In the genomic region with DNA sequence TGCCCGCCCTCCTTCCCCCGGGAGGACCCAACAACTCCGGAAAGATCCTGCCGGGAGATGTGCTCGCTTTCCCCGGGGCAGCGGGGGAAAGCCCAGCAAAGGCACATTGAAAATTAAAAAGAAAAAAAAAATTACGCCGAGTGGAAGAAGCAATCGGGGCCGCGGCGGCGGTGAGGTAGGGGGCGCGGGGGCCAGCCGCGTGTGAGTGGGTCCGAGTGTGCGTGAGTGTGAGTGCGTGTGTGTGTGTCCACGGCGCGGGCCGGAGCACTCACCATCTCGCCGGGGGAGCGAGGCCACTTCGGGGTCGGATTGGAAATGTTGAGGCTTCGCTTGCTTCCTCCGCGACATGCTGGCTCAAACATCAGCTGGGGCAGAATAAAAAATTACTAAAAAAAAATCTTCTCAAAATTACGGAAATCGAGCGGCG, we compare ENCODE assay signal across 11 cellular contexts. TPM values are rescaled to one million over a fixed set of nuclear protein-coding genes. Genes with fewer than 3 reads are reported as not detected.
DNase-seq lines count a peak whose midpoint lies in the region; ATAC-seq and TF ChIP-seq lines count a peak whose summit lies in the region.
"Had no signal": no experiment of that assay in that cellular context is flagged by ENCODE, and none has a peak within 500 bp of the region (broad histone marks: within the 10 kb centered on the region; RNA-seq: fewer than 3 reads in every experiment).

A gene (minus strand): TSS at position 377 of the 427 bp plus-strand sequence. CDS start 29 bp downstream, at position 348.

- TF ChIP-seq CTCF in endothelial cell (IDR thresholded peaks at IDR 0.05; ENCODE audit: unreplicated experiment): no peak
- TF ChIP-seq CTCF in mucosa of descending colon (IDR thresholded peaks at IDR 0.05): no peak
- no peak for TF ChIP-seq CTCF in upper lobe of right lung (IDR thresholded peaks at IDR 0.05)

- no peaks in the 10 kb centered on the region for H3K4me1 Mint-ChIP-seq in activated CD8-positive, alpha-beta memory T cell treated with anti-CD3 and anti-CD28 coated beads, Interleukin-2, amount 10 ng/mL, durations not matched to agents 7 days and 5 days
- H3K4me1 Mint-ChIP-seq in endothelial cell (ENCODE audit: unreplicated experiment): peaks cover 59% of the 10 kb centered on the region

- intact Hi-C loops in mucosa of descending colon (cut with DNase I, micrococcal nuclease) (no loop called here), upper lobe of right lung (cut with DNase I) (no loop called here)

- H3K9me3 ChIP-seq in mucosa of descending colon (no peaks in the 10 kb centered on the region), upper lobe of right lung (no peaks in the 10 kb centered on the region)

- H3K27ac ChIP-seq in upper lobe of right lung: no peak within 1 kb of the TSS

- H3K27me3 Mint-ChIP-seq in activated CD8-positive, alpha-beta memory T cell treated with anti-CD3 and anti-CD28 coated beads, Interleukin-2, amount 10 ng/mL, durations not matched to agents 7 days and 5 days: peaks cover 80% of the 10 kb centered on the region
- peaks cover 12% of the 10 kb centered on the region for H3K27me3 Mint-ChIP-seq in endothelial cell (ENCODE audit: unreplicated experiment)

- CTCF ChIA-PET in activated CD8-positive, alpha-beta memory T cell treated with anti-CD3 and anti-CD28 coated beads, Interleukin-2, amount 10 ng/mL, durations not matched to agents 7 days and 5 days (lab: Charles Lee): no interaction called here

- H3K27me3 ChIP-seq in upper lobe of right lung: peaks cover 93% of the 10 kb centered on the region

- H3K36me3 ChIP-seq in mucosa of descending colon (ENCODE audit: low read depth) (no peaks in the 10 kb centered on the region), upper lobe of right lung (no peaks in the 10 kb centered on the region)

- peaks cover 3% of the 10 kb centered on the region for H3K9me3 Mint-ChIP-seq in activated CD8-positive, alpha-beta memory T cell treated with anti-CD3 and anti-CD28 coated beads, Interleukin-2, amount 10 ng/mL, durations not matched to agents 7 days and 5 days (ENCODE audit: low read depth)
- H3K9me3 Mint-ChIP-seq in endothelial cell (ENCODE audit: unreplicated experiment): no peaks in the 10 kb centered on the region

- H3K4me1 ChIP-seq in mucosa of descending colon (ENCODE audit: low read depth) (no peaks in the 10 kb centered on the region), upper lobe of right lung (peaks cover 15% of the 10 kb centered on the region)

- no peak for ATAC-seq in activated CD8-positive, alpha-beta memory T cell treated with anti-CD3 and anti-CD28 coated beads, Interleukin-2, amount 10 ng/mL, durations not matched to agents 7 days and 5 days
- no peak for ATAC-seq in mucosa of descending colon
- no peak for ATAC-seq in upper lobe of right lung
- no peak for ATAC-seq in GM18498 (IDR thresholded peaks at IDR 0.05; ENCODE audit: unreplicated experiment)
- no peak for ATAC-seq in GM19455 (IDR thresholded peaks at IDR 0.05; ENCODE audit: unreplicated experiment)

- H3K4me3 Mint-ChIP-seq in activated CD8-positive, alpha-beta memory T cell treated with anti-CD3 and anti-CD28 coated beads, Interleukin-2, amount 10 ng/mL, durations not matched to agents 7 days and 5 days: no peak within 1 kb of the TSS
- H3K4me3 Mint-ChIP-seq in endothelial cell (ENCODE audit: unreplicated experiment): peak within 1 kb of the TSS; percentile 98
- H3K4me3 Mint-ChIP-seq: CD4-positive, CD25-positive, alpha-beta regulatory T cell had no signal

- peaks cover 11% of the 10 kb centered on the region for H3K36me3 Mint-ChIP-seq in activated CD8-positive, alpha-beta memory T cell treated with anti-CD3 and anti-CD28 coated beads, Interleukin-2, amount 10 ng/mL, durations not matched to agents 7 days and 5 days
- no peaks in the 10 kb centered on the region for H3K36me3 Mint-ChIP-seq in endothelial cell (ENCODE audit: low read depth, unreplicated experiment)
- H3K36me3 Mint-ChIP-seq: CD4-positive, CD25-positive, alpha-beta regulatory T cell had no signal

- H3K4me3 ChIP-seq in mucosa of descending colon: peak within 1 kb of the TSS; percentile 17
- peak within 1 kb of the TSS; percentile 16 for H3K4me3 ChIP-seq in upper lobe of right lung

- DNase-seq in activated CD8-positive, alpha-beta memory T cell treated with anti-CD3 and anti-CD28 coated beads, Interleukin-2, amount 10 ng/mL, durations not matched to agents 7 days and 5 days: no peak
- no peak for DNase-seq in activated CD8-positive, alpha-beta memory T cell treated with anti-CD3 and anti-CD28 coated beads, Interleukin-2, amount 50 U/mL, for 48 hours
- DNase-seq in endothelial cell (ENCODE audit: low spot score) (no peak), mucosa of descending colon (no peak), upper lobe of right lung (no peak), NCI-H1092 treated with DMSO at 0.1 percent for 48 hours (lab: John Stamatoyannopoulos, UW) (no peak)
- DNase-seq: CD4-positive, CD25-positive, alpha-beta regulatory T cell; foreskin melanocyte; HCEC 1CT had no signal

- peak within 1 kb of the TSS; percentile 43 for H3K27ac Mint-ChIP-seq in activated CD8-positive, alpha-beta memory T cell treated with anti-CD3 and anti-CD28 coated beads, Interleukin-2, amount 10 ng/mL, durations not matched to agents 7 days and 5 days
- H3K27ac Mint-ChIP-seq in endothelial cell (ENCODE audit: unreplicated experiment): peak within 1 kb of the TSS; percentile 91
- H3K27ac Mint-ChIP-seq: CD4-positive, CD25-positive, alpha-beta regulatory T cell had no signal

RNA-seq across cellular contexts. Expression of the gene that starts here (rescaled TPM):
- total RNA-seq in activated CD8-positive, alpha-beta memory T cell treated with anti-CD3 and anti-CD28 coated beads, Interleukin-2, amount 10 ng/mL, durations not matched to agents 7 days and 5 days: not detected
- total RNA-seq in endothelial cell (ENCODE audit: unreplicated experiment): 45.1 TPM
- 1 to 10 TPM; 1.5 to 2.6 (median 1.7) TPM for total RNA-seq in mucosa of descending colon
- not detected for total RNA-seq in upper lobe of right lung
- total RNA-seq: CD4-positive, CD25-positive, alpha-beta regulatory T cell had no signal

Comparison
In these comparisons a context has a peak if more than half of its experiments do, and no peak if none do; other contexts are left out.
1. RNA of the gene that starts here (total RNA-seq): 45.1 TPM in endothelial cell (single experiment); 1.5 to 2.6 TPM in mucosa of descending colon, not detected in upper lobe of right lung (single experiment) and not detected in activated CD8-positive, alpha-beta memory T cell treated with anti-CD3 and anti-CD28 coated beads, Interleukin-2, amount 10 ng/mL, durations not matched to agents 7 days and 5 days; every median in the first group is over 10 times any median in the second.